8 cellular contexts compared by ENCODE assay signal in the genomic region with DNA sequence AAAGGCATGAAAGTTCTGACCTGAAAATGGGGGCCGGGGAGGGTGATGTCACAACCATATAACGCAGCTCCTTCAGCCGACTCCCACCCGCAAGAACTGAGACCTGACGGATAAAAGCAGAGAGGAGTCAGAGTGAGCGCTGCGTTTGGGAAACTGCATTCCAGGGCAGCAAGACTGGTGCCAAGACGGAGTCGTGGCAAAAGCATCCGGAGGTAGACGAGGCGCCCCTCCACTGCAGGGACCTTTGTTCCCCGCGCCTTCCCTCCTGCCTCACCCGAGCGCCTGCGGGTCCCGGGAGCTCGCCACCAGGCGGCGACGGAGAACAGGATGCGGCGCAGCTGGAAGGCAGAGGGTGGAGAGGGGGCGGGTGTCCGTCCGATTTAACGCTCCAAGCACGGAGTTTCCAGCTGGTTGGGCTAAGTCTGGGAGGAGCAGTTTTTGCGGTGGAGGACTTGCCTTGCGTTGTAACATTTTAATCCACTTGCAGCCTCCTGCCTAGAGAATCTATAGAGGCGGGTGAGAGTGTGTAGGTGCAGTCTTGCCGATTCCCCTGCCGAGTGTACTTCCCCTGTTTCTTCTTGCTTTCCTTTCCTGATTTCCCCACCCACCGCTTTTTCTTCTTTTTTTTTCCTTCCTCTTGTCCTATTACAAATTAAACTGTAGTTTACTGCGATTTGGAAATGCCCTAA. TPM values are rescaled to one million over a fixed set of nuclear protein-coding genes. Genes with fewer than 3 reads are reported as not detected.
DNase-seq lines count a peak whose midpoint lies in the region; ATAC-seq and TF ChIP-seq lines count a peak whose summit lies in the region.

No MANE protein-coding gene starts in this region.

- H3K27ac ChIP-seq in coronary artery, result peak overlapping the region; percentile 94 to 96

- ATAC-seq in HG02763 (IDR thresholded peaks at IDR 0.05; ENCODE audit: unreplicated experiment) (peak; percentile 55), left lobe of liver (peak; percentile 79)

- DNase-seq in NCI-H1694 (lab: John Stamatoyannopoulos, UW) (peak; percentile 2), NCI-H1694 treated with DMSO at 0.1 percent for 48 hours (lab: John Stamatoyannopoulos, UW) (no peak), NCI-H2107 (lab: John Stamatoyannopoulos, UW) (peak; percentile 34), coronary artery (ENCODE audit: low spot score) (peak; percentile 93), left lobe of liver (ENCODE audit: low spot score) (peak; percentile 91)
- peak; percentile 42 for DNase-seq in activated CD4-positive, alpha-beta T cell treated with anti-CD3 and anti-CD28 coated beads for 1 hour
- peak in 3 of 4 experiments; percentile 21 to 62 (median 60) for DNase-seq in stimulated activated CD4-positive, alpha-beta T cell treated with anti-CD3 and anti-CD28 coated beads, Interleukin-1b, Interleukin-23, amount 100 ng/mL, for 24 hours (ENCODE audit: low read depth in 4 of 4, low spot score in 1 of 4)

- peak; percentile 92 for TF ChIP-seq CTCF in coronary artery (IDR thresholded peaks at IDR 0.05)

- H3K4me3 ChIP-seq in coronary artery, result peak overlapping the region; percentile 87

RNA-seq across cellular contexts. Expression of a gene that starts 1.2 kb away (rescaled TPM):
- 9.2 TPM for total RNA-seq in left lobe of liver
